ENCODE assay signal across 8 cellular contexts in genomic region chr1:157490337-157491165, GRCh38.
DNase-seq lines count a peak whose midpoint lies in the region; ATAC-seq and TF ChIP-seq lines count a peak whose summit lies in the region.

No MANE protein-coding gene starts in this region.

- no peak overlapping the region for H3K4me2 ChIP-seq in hepatocyte

- no peak for ATAC-seq in GM21360 (IDR thresholded peaks at IDR 0.05; ENCODE audit: unreplicated experiment)

- no peak overlapping the region for H3K4me3 ChIP-seq in hepatocyte

- no peak overlapping the region for H3K27ac ChIP-seq in RWPE1
- H3K27ac ChIP-seq in hepatocyte = no peak overlapping the region

- 55% methylated on average over 18 of the region's 18 CpGs for WGBS in hepatocyte (ENCODE audit: low lambda C conversion rate, missing lambda C conversion rate)

- POLR2A ChIA-PET in RWPE1 (lab: Yijun Ruan, JAX; ENCODE audit: low non-redundant PET) = no interaction called here

- H4K20me1 ChIP-seq in hepatocyte (ENCODE audit: insufficient read depth, poor library complexity, severe bottlenecking) = no peaks in the 10 kb centered on the region

- no peaks in the 10 kb centered on the region for H3K9me2 ChIP-seq in hepatocyte (replicated peaks; ENCODE audit: insufficient read depth)

- H3K27me3 ChIP-seq in hepatocyte = no peaks in the 10 kb centered on the region

- no peak overlapping the region for H2AFZ ChIP-seq in hepatocyte

- DNase-seq in EL (peak; percentile 62), Kasumi-1 (lab: John Stamatoyannopoulos, UW) (peak; percentile 31 to 56), RWPE1 (ENCODE audit: low spot score) (peak; percentile 20), hepatocyte (ENCODE audit: low spot score) (peak; percentile 81), smooth muscle cell of the brain vasculature (ENCODE audit: low read depth, low spot score) (peak; percentile 35), 8988T (no peak)
- peak; percentile 22 for DNase-seq in activated naive CD8-positive, alpha-beta T cell treated with anti-CD3 and anti-CD28 coated beads, Interleukin-2, amount 50 U/mL, for 16 hours (ENCODE audit: low read depth, low spot score)

- no peaks in the 10 kb centered on the region for H3K79me2 ChIP-seq in hepatocyte

- no peaks in the 10 kb centered on the region for H3K36me3 ChIP-seq in hepatocyte (replicated peaks; ENCODE audit: insufficient read depth, low read depth)

- TF ChIP-seq CTCF in RWPE1 (conservative IDR thresholded peaks at IDR 0.05; ENCODE audit: low read depth) = peak; percentile 44; the same call in 1 of the 2 replicates
- peak; percentile 68 for TF ChIP-seq CTCF in hepatocyte (IDR thresholded peaks at IDR 0.05; ENCODE audit: poor library complexity)

- H3K9me3 ChIP-seq in hepatocyte (ENCODE audit: low read depth) = no peaks in the 10 kb centered on the region

- H3K4me1 ChIP-seq in hepatocyte (ENCODE audit: insufficient read depth) = no peaks in the 10 kb centered on the region

- CTCF ChIA-PET in RWPE1 (lab: Yijun Ruan, JAX) = no interaction called here
